8 cellular contexts compared by ENCODE assay signal in genomic region chr13:75482070-75482819, GRCh38. TPM values are rescaled to one million over a fixed set of nuclear protein-coding genes. Genes with fewer than 3 reads are reported as not detected.
DNase-seq lines count a peak whose midpoint lies in the region; ATAC-seq, FAIRE-seq and TF ChIP-seq lines count a peak whose summit lies in the region.

Gene TBC1D4, minus strand, starts transcription at chr13:75482169. Its CDS starts 402 bp downstream, at chr13:75481767.

- peak within 1 kb of the TSS; percentile 83 for H3K4me2 ChIP-seq in K562 (ENCODE audit: insufficient read depth, low read length)

- TF ChIP-seq POLR2A in K562 (conservative IDR thresholded peaks at IDR 0.05): no peak

- H3K9me1 ChIP-seq in K562 (ENCODE audit: control insufficient read depth, insufficient read depth, low read length): no peaks in the 10 kb centered on the region

- TF ChIP-seq CTCF in K562 (IDR thresholded peaks at IDR 0.05 in 2 of 3, conservative IDR thresholded peaks at IDR 0.05 in 1 of 3; ENCODE audit: insufficient read depth in 2 of 3, low read depth in 1 of 3, low read length in 3 of 3): peak; percentile 61 to 71 (median 64)

- POLR2A ChIA-PET in K562 (lab: Yijun Ruan, JAX): no interaction called here

- no peaks in the 10 kb centered on the region for H3K27me3 ChIP-seq in K562 (ENCODE audit: control insufficient read depth in 2 of 2, insufficient read depth in 2 of 2, low read length in 2 of 2)
- H3K27me3 ChIP-seq in rectal smooth muscle tissue (ENCODE audit: control insufficient read depth, insufficient read depth, low read length): no peaks in the 10 kb centered on the region

- peak; percentile 56 to 64 for TF ChIP-seq RAD21 in K562 (CRISPR knock-in tag; conservative IDR thresholded peaks at IDR 0.05 in 1 of 2, IDR thresholded peaks at IDR 0.05 in 1 of 2)

- H3K79me2 ChIP-seq in K562 (ENCODE audit: control insufficient read depth, insufficient read depth, low read length): peaks cover 38% of the 10 kb centered on the region

- peaks cover 7% of the 10 kb centered on the region for H3K36me3 Mint-ChIP-seq in T-helper 17 cell (ENCODE audit: low read depth)

- intact Hi-C loops in K562 (cut with micrococcal nuclease): loop anchor here (1.0 to 10.0 kb wide), 4 partner anchors 50 to 183 kb away; partner anchors contain the start of gene UCHL3

- BruUV-seq in K562 (replicated peaks; lab: Mats Ljungman, UMichigan): no TSS peak

- H3K27ac ChIP-seq in K562 (ENCODE audit: extremely low read depth, low read depth, low read length) (peak within 1 kb of the TSS; percentile 55; the same call in 1 of the 3 replicates), rectal smooth muscle tissue (ENCODE audit: low read depth, low read length) (peak within 1 kb of the TSS; percentile 27)

- in situ Hi-C loops in K562 (cut with MboI): no loop called here

- peak; percentile 79 for ATAC-seq in HG02852 (IDR thresholded peaks at IDR 0.05; ENCODE audit: unreplicated experiment)
- peak; percentile 75 for ATAC-seq in T-helper 17 cell
- peak; percentile 89 for ATAC-seq in K562

- 0% methylated on average over 9 of the region's 58 CpGs for WGBS in K562 (ENCODE audit: insufficient coverage, low coverage, missing lambda C conversion rate)

- peak within 1 kb of the TSS; percentile 24 for H3K27ac Mint-ChIP-seq in T-helper 17 cell

- no peaks in the 10 kb centered on the region for H3K9me3 ChIP-seq in T-helper 17 cell (ENCODE audit: control insufficient read depth, low read length, poor library complexity, severe bottlenecking)
- no peaks in the 10 kb centered on the region for H3K9me3 ChIP-seq in K562 (replicated peaks; ENCODE audit: control insufficient read depth, insufficient read depth, low read depth, low read length)

- TF ChIP-seq EP300 in K562 (IDR thresholded peaks at IDR 0.05; ENCODE audit: low read length): no peak

- H3K36me3 ChIP-seq in K562 (ENCODE audit: control insufficient read depth, insufficient read depth, low read length): no peaks in the 10 kb centered on the region
- H3K36me3 ChIP-seq in rectal smooth muscle tissue (ENCODE audit: control insufficient read depth, insufficient read depth, low read length): no peaks in the 10 kb centered on the region

- DNase-seq in NK-92 treated with Interleukin-12 subunit alpha and Interleukin-12 subunit beta, amount 100 ng/mL, for 24 hours (lab: John Stamatoyannopoulos, UW): peak; percentile 95
- DNase-seq in NK-92 (lab: John Stamatoyannopoulos, UW; ENCODE audit: unreplicated experiment) (no peak), NCI-H1417 (lab: John Stamatoyannopoulos, UW) (peak; percentile 84 to 100 (median 98)), T-helper 17 cell (peak; percentile 8 to 23 (median 20)), K562 (ENCODE audit: extremely low read depth in 1 of 4, low spot score in 3 of 4) (peak; percentile 55 to 78 (median 63)), hypothalamus (lab: John Stamatoyannopoulos, UW) (peak in 50 of 51 donors; percentile 23 to 90 (median 66))

- H3K27me3 Mint-ChIP-seq in T-helper 17 cell: peaks cover 71% of the 10 kb centered on the region

- H3K4me3 Mint-ChIP-seq in T-helper 17 cell: peak within 1 kb of the TSS; percentile 100

- peaks cover 14% of the 10 kb centered on the region for H3K4me1 Mint-ChIP-seq in T-helper 17 cell

- peaks cover 0 to 20% of the 10 kb centered on the region in 2 experiments; a peak in 4 of 5 replicates for H3K4me1 ChIP-seq in K562 (replicated peaks in 1 of 2; ENCODE audit: control insufficient read depth in 2 of 2, insufficient read depth in 2 of 2, low read length in 2 of 2)
- H3K4me1 ChIP-seq in rectal smooth muscle tissue (ENCODE audit: control insufficient read depth, insufficient read depth, low read length): no peaks in the 10 kb centered on the region

- no peaks in the 10 kb centered on the region for H4K20me1 ChIP-seq in K562 (replicated peaks; ENCODE audit: control insufficient read depth, insufficient read depth, low read length)

- H3K9ac ChIP-seq in K562 (ENCODE audit: insufficient read depth in 1 of 2, low read depth in 2 of 2, low read length in 2 of 2): peak within 1 kb of the TSS; percentile 38 to 90
- no peak within 1 kb of the TSS for H3K9ac ChIP-seq in rectal smooth muscle tissue (ENCODE audit: low read length)

- H3K4me3 ChIP-seq in K562 (peak within 1 kb of the TSS; percentile 67), rectal smooth muscle tissue (ENCODE audit: low read length) (peak within 1 kb of the TSS; percentile 75)

- no peak for FAIRE-seq in K562 (lab: Jason Lieb, UNC)

- peak within 1 kb of the TSS; percentile 72 for H2AFZ ChIP-seq in K562 (ENCODE audit: low read depth, low read length)

- CTCF ChIA-PET in K562 (lab: Yijun Ruan, JAX; ENCODE audit: low intra/inter-chr PET ratio): interaction anchor here (0.7 to 0.8 kb wide), 2 partner anchors 109 kb away, joined by 3 read pairs; no protein-coding TSS in a partner anchor

TF ChIP-seq in K562, 482 proteins besides CTCF, POLR2A, EP300 and RAD21 (continues in another document):
- TF ChIP-seq YY1 (IDR thresholded peaks at IDR 0.05; ENCODE audit: borderline replicate concordance in 1 of 3, control insufficient read depth in 1 of 3, extremely low read depth in 1 of 3, insufficient read depth in 3 of 3, insufficient read length in 1 of 3, insufficient replicate concordance in 2 of 3, low read depth in 1 of 3, low read length in 2 of 3): peak in 2 of 3 experiments; percentile 27 to 30
- peak; percentile 90 for TF ChIP-seq PHF21A (IDR thresholded peaks at IDR 0.05; ENCODE audit: borderline replicate concordance, low read depth)
- TF ChIP-seq JUNB (CRISPR knock-in tag; conservative IDR thresholded peaks at IDR 0.05): no peak
- TF ChIP-seq HMGN3 (IDR thresholded peaks at IDR 0.05; ENCODE audit: borderline replicate concordance, extremely low read depth, insufficient read length, low read depth, low read length): peak; percentile 75
- TF ChIP-seq ELF2 (CRISPR knock-in tag; IDR thresholded peaks at IDR 0.05): no peak
- peak; percentile 29 to 42 for TF ChIP-seq E2F6 (IDR thresholded peaks at IDR 0.05; ENCODE audit: borderline replicate concordance in 1 of 2, extremely low read depth in 1 of 2, insufficient read depth in 1 of 2, insufficient read length in 1 of 2, low read depth in 1 of 2, low read length in 1 of 2, poor library complexity in 1 of 2, severe bottlenecking in 1 of 2)
- no peak for TF ChIP-seq NR4A1 (CRISPR knock-in tag; IDR thresholded peaks at IDR 0.05)
- TF ChIP-seq NR4A1 (tag; IDR thresholded peaks at IDR 0.05): no peak
- peak; percentile 56 to 75; a peak in 3 of 4 replicates for TF ChIP-seq MAZ (CRISPR knock-in tag; conservative IDR thresholded peaks at IDR 0.05 in 1 of 2, IDR thresholded peaks at IDR 0.05 in 1 of 2)
- peak; percentile 52; the same call in 1 of the 2 replicates for TF ChIP-seq TFAP4 (CRISPR knock-in tag; IDR thresholded peaks at IDR 0.05; ENCODE audit: borderline replicate concordance)

RNA-seq across cellular contexts. Expression of gene TBC1D4, which starts in this region (rescaled TPM):
- total RNA-seq in T-helper 17 cell: 10 to 100 TPM; 64.9 to 67.1 TPM
- 4.4 and 10.2 TPM in 2 replicates for total RNA-seq in K562 (2011; cell fraction: chromatin; rRNA removed; ENCODE audit: low replicate concordance)
- 3.3 and 5.4 TPM in 2 replicates for total RNA-seq in K562 (2011; cell fraction: nucleolus; rRNA removed)
- 4.2 and 4.5 TPM in 2 replicates for total RNA-seq in K562 (2011; cell fraction: nucleoplasm; rRNA removed)
- 6.4 and 8.5 TPM in 2 replicates for total RNA-seq in K562 (2014; rRNA removed)
- total RNA-seq in K562 (2014; rRNA removed; fragmentation: Illumina TruSeq; extraction: Trizol): 8.7 and 9.1 TPM in 2 replicates
- total RNA-seq in K562 (2015; rRNA removed; fragmentation: Illumina TruSeq; extraction: Trizol): 8.0 and 8.9 TPM in 2 replicates
- total RNA-seq in K562 (2021): 10.7 and 12.3 TPM in 2 replicates
- polyA plus RNA-seq in K562 (2011; rRNA removed): 2.2 and 7.0 TPM in 2 replicates
- polyA plus RNA-seq in K562 (2011; cell fraction: cytosol; rRNA removed): 0.84 and 3.8 TPM in 2 replicates
- polyA plus RNA-seq in K562 (2011; cell fraction: nucleus; rRNA removed): 2.0 and 9.5 TPM in 2 replicates
- polyA plus RNA-seq in K562 (2012): 3.3 and 5.5 TPM in 2 replicates
- polyA plus RNA-seq in K562 (2014; fragmentation: Illumina TruSeq; extraction: Trizol): 8.0 and 10.0 TPM in 2 replicates
- polyA plus RNA-seq in K562 (2014; fragmentation: Nextera tagmentation; extraction: Ambion mirVana): 1 to 10 TPM; 2.8 to 2.9 TPM
- 5.5 and 6.4 TPM in 2 replicates for polyA plus RNA-seq in K562 (2014; rRNA removed)
- 2.5 and 13.1 TPM in 2 replicates for polyA minus RNA-seq in K562 (2011; rRNA and poly(A)+ RNA removed)
- polyA minus RNA-seq in K562 (2011; cell fraction: cytosol; rRNA and poly(A)+ RNA removed): 2.1 and 8.5 TPM in 2 replicates
- 1.6 and 4.8 TPM in 2 replicates for polyA minus RNA-seq in K562 (2011; cell fraction: nucleus; rRNA and poly(A)+ RNA removed)

Comparison
In these comparisons a context has a peak if more than half of its experiments do, and no peak if none do; other contexts are left out.
1. RNA of gene TBC1D4 (total RNA-seq): 64.9 to 67.1 TPM in T-helper 17 cell; 3.3 to 12.3 TPM in K562; every median in the first group is over 4 times any median in the second.
2. Peak in every context shown above with its lines, with median percentiles within 50 percentile points of each other: ATAC-seq.